ENCODE assay signal across 30 cellular contexts in genomic region chr4:1253831-1254230, GRCh38. TPM values are rescaled to one million over a fixed set of nuclear protein-coding genes. Genes with fewer than 3 reads are reported as not detected.
DNase-seq lines count a peak whose midpoint lies in the region; ATAC-seq, FAIRE-seq and TF ChIP-seq lines count a peak whose summit lies in the region.
"Had no signal": no experiment of that assay in that cellular context is flagged by ENCODE, and none has a peak within 500 bp of the region (broad histone marks: within the 10 kb centered on the region; RNA-seq: fewer than 3 reads in every experiment).

No MANE protein-coding gene starts in this region.

- H3K9me2 ChIP-seq in SK-N-SH, result no peaks in the 10 kb centered on the region

- H3K9ac ChIP-seq in K562 (ENCODE audit: insufficient read depth in 1 of 2, low read depth in 2 of 2, low read length in 2 of 2), result no peak overlapping the region
- no peak overlapping the region for H3K9ac ChIP-seq in SK-N-SH
- H3K9ac ChIP-seq: BLaER1 treated with 17β-estradiol and CSF1 and Interleukin-3, amounts not matched to agents 10 nM and 100 nM had no signal

- H3K4me1 Mint-ChIP-seq in activated T-cell treated with anti-CD3 and anti-CD28 coated beads, Interleukin-2, amount 50 U/mL, for 4 hours (ENCODE audit: low read depth), result peaks cover 72% of the 10 kb centered on the region
- peaks cover 61 to 75% (median 71%) of the 10 kb centered on the region in 3 donors for H3K4me1 Mint-ChIP-seq in T-cell
- H3K4me1 Mint-ChIP-seq in stimulated activated effector memory CD8-positive, alpha-beta T cell treated with anti-CD3 and anti-CD28 coated beads, Interleukin-12 subunit alpha, Interleukin-12 subunit beta, amount 100 ng/mL, for 72 hours, result peaks cover 68% of the 10 kb centered on the region
- H3K4me1 Mint-ChIP-seq: endodermal cell had no signal

- H4K20me1 ChIP-seq in K562 (replicated peaks; ENCODE audit: control insufficient read depth, insufficient read depth, low read length) (no peaks in the 10 kb centered on the region), SK-N-SH (ENCODE audit: insufficient read depth) (no peaks in the 10 kb centered on the region)
- H4K20me1 ChIP-seq: BLaER1 treated with 17β-estradiol and CSF1 and Interleukin-3, amounts not matched to agents 10 nM and 100 nM had no signal

- H3K9me3 ChIP-seq in K562 (replicated peaks; ENCODE audit: control insufficient read depth, insufficient read depth, low read depth, low read length) (peaks cover 8% of the 10 kb centered on the region), SK-N-SH (peaks cover 3% of the 10 kb centered on the region; the same call in 1 of the 2 replicates)
- H3K9me3 ChIP-seq: colonic mucosa, gastrocnemius medialis, testis, uterus had no signal

- H3K9me1 ChIP-seq in K562 (ENCODE audit: control insufficient read depth, insufficient read depth, low read length), result no peaks in the 10 kb centered on the region

- H3K27me3 Mint-ChIP-seq in activated T-cell treated with anti-CD3 and anti-CD28 coated beads, Interleukin-2, amount 50 U/mL, for 4 hours (ENCODE audit: low read depth), result no peaks in the 10 kb centered on the region
- H3K27me3 Mint-ChIP-seq in T-cell, result no peaks in the 10 kb centered on the region
- H3K27me3 Mint-ChIP-seq: naive B cell had no signal

- H3K9me3 Mint-ChIP-seq in activated T-cell treated with anti-CD3 and anti-CD28 coated beads, Interleukin-2, amount 50 U/mL, for 4 hours, result peaks cover 8% of the 10 kb centered on the region
- peaks cover 0 to 9% (median 0%) of the 10 kb centered on the region in 3 donors for H3K9me3 Mint-ChIP-seq in T-cell
- H3K9me3 Mint-ChIP-seq in stimulated activated effector memory CD8-positive, alpha-beta T cell treated with anti-CD3 and anti-CD28 coated beads, Interleukin-12 subunit alpha, Interleukin-12 subunit beta, amount 100 ng/mL, for 72 hours, result no peaks in the 10 kb centered on the region

- no peak for TF ChIP-seq EP300 in K562 (IDR thresholded peaks at IDR 0.05; ENCODE audit: low read length)
- no peak for TF ChIP-seq EP300 in SK-N-SH (IDR thresholded peaks at IDR 0.05; ENCODE audit: borderline replicate concordance in 1 of 2, low read depth in 1 of 2, low read length in 1 of 2)

- H3K4me3 Mint-ChIP-seq in activated T-cell treated with anti-CD3 and anti-CD28 coated beads, Interleukin-2, amount 50 U/mL, for 4 hours, result peak overlapping the region; percentile 40
- H3K4me3 Mint-ChIP-seq in T-cell, result peak overlapping the region; percentile 55 to 92 (median 69)
- peak overlapping the region; percentile 34 for H3K4me3 Mint-ChIP-seq in stimulated activated effector memory CD8-positive, alpha-beta T cell treated with anti-CD3 and anti-CD28 coated beads, Interleukin-12 subunit alpha, Interleukin-12 subunit beta, amount 100 ng/mL, for 72 hours
- H3K4me3 Mint-ChIP-seq: endodermal cell had no signal

- H3K79me2 ChIP-seq in K562 (ENCODE audit: control insufficient read depth, insufficient read depth, low read length) (peaks cover 13% of the 10 kb centered on the region), SK-N-SH (ENCODE audit: insufficient read depth) (peaks cover 11% of the 10 kb centered on the region; the same call in 1 of the 2 replicates)

- peaks cover 4 to 23% of the 10 kb centered on the region in 2 experiments; a peak in 4 of 5 replicates for H3K4me1 ChIP-seq in K562 (replicated peaks in 1 of 2; ENCODE audit: control insufficient read depth in 2 of 2, insufficient read depth in 2 of 2, low read length in 2 of 2)
- peaks cover 0 to 10% of the 10 kb centered on the region in 2 experiments; a peak in 1 of 4 replicates for H3K4me1 ChIP-seq in SK-N-SH (ENCODE audit: control insufficient read depth in 1 of 2, insufficient read depth in 2 of 2, low read depth in 1 of 2, low read length in 1 of 2)

- peaks cover 2 to 4% of the 10 kb centered on the region in 2 experiments; a peak in 2 of 5 replicates for H3K27me3 ChIP-seq in K562 (ENCODE audit: control insufficient read depth in 2 of 2, insufficient read depth in 2 of 2, low read length in 2 of 2)
- no peaks in the 10 kb centered on the region for H3K27me3 ChIP-seq in SK-N-SH (ENCODE audit: insufficient read depth)
- H3K27me3 ChIP-seq: BLaER1 treated with 17β-estradiol and CSF1 and Interleukin-3, amounts not matched to agents 10 nM and 100 nM; colonic mucosa; esophagus squamous epithelium; gastrocnemius medialis; left lung; SJCRH30; testis; uterus had no signal

- intact Hi-C loops in K562 (cut with micrococcal nuclease), result no loop called here

- TF ChIP-seq RAD21 in K562 (CRISPR knock-in tag; conservative IDR thresholded peaks at IDR 0.05 in 1 of 2, IDR thresholded peaks at IDR 0.05 in 1 of 2) (no peak), SK-N-SH (IDR thresholded peaks at IDR 0.05; ENCODE audit: low read length) (no peak)

- H3F3A ChIP-seq in SK-N-SH (replicated peaks; ENCODE audit: insufficient read depth), result no peaks in the 10 kb centered on the region

- H3K36me3 ChIP-seq in K562 (ENCODE audit: control insufficient read depth, insufficient read depth, low read length) (peaks cover 11% of the 10 kb centered on the region; the same call in 1 of the 3 replicates), SK-N-SH (replicated peaks in 1 of 2; ENCODE audit: control insufficient read depth in 1 of 2, insufficient read depth in 2 of 2, low read length in 1 of 2) (peaks cover 0 to 20% of the 10 kb centered on the region in 2 experiments)
- H3K36me3 ChIP-seq: colonic mucosa, gastrocnemius medialis, left lung, SJCRH30, uterus had no signal

- no peak for TF ChIP-seq CTCF in K562 (IDR thresholded peaks at IDR 0.05 in 2 of 3, conservative IDR thresholded peaks at IDR 0.05 in 1 of 3; ENCODE audit: insufficient read depth in 2 of 3, low read depth in 1 of 3, low read length in 3 of 3)
- no peak for TF ChIP-seq CTCF in SK-N-SH (IDR thresholded peaks at IDR 0.05)

- POLR2A ChIA-PET in T-cell (lab: Charles Lee), result interaction anchor here in 1 of 2 donors (0.6 kb wide), 1 partner anchor 620 kb away, joined by 3 read pairs; no protein-coding TSS in a partner anchor
- POLR2A ChIA-PET in K562 (lab: Yijun Ruan, JAX), result no interaction called here
- POLR2A ChIA-PET in SK-N-SH (lab: Yijun Ruan, JAX), result no interaction called here

- DNase-seq in activated T-cell treated with anti-CD3 and anti-CD28 coated beads, Interleukin-2, amount 50 U/mL, for 4 hours, result no peak
- DNase-seq in activated T-cell treated with anti-CD3 and anti-CD28 coated beads, Interleukin-2, amount 50 U/mL, for 48 hours, result no peak
- DNase-seq in T-cell, result peak in 2 of 34 experiments; percentile 15 to 40
- DNase-seq in K562 (ENCODE audit: extremely low read depth in 1 of 4, low spot score in 3 of 4), result no peak
- no peak for DNase-seq in stimulated activated effector memory CD8-positive, alpha-beta T cell treated with anti-CD3 and anti-CD28 coated beads, Interleukin-12 subunit alpha, Interleukin-12 subunit beta, amount 100 ng/mL, for 72 hours (ENCODE audit: low spot score in 2 of 2)
- DNase-seq in DMS79 (lab: John Stamatoyannopoulos, UW), result no peak
- no peak for DNase-seq in SK-N-SH
- DNase-seq in NCI-H510A treated with DMSO at 0.1 percent for 48 hours (lab: John Stamatoyannopoulos, UW), result no peak
- DNase-seq: ACHN; activated CD4-positive, alpha-beta T cell treated with anti-CD3 and anti-CD28 coated beads for 48 hours; amniotic stem cell; colonic mucosa; endodermal cell; esophagus squamous epithelium; gastrocnemius medialis; HCEC 1CT; hippocampal formation; left lung; mesendoderm; naive B cell; NCI-H1092 treated with DMSO at 0.1 percent for 48 hours; NCI-H187 treated with DMSO at 0.1 percent for 48 hours; NCI-H526; SJCRH30; testis; uterus had no signal

- H2AFZ ChIP-seq in K562 (ENCODE audit: low read depth, low read length) (no peak overlapping the region), SK-N-SH (ENCODE audit: low read depth) (no peak overlapping the region)

- peaks cover 6% of the 10 kb centered on the region for H3K36me3 Mint-ChIP-seq in activated T-cell treated with anti-CD3 and anti-CD28 coated beads, Interleukin-2, amount 50 U/mL, for 4 hours (ENCODE audit: insufficient read depth)
- H3K36me3 Mint-ChIP-seq in T-cell, result no peaks in the 10 kb centered on the region
- peaks cover 24% of the 10 kb centered on the region for H3K36me3 Mint-ChIP-seq in stimulated activated effector memory CD8-positive, alpha-beta T cell treated with anti-CD3 and anti-CD28 coated beads, Interleukin-12 subunit alpha, Interleukin-12 subunit beta, amount 100 ng/mL, for 72 hours
- H3K36me3 Mint-ChIP-seq: naive B cell had no signal

- BruUV-seq in K562 (replicated peaks; lab: Mats Ljungman, UMichigan), result no TSS peak

- H3K27ac ChIP-seq in K562 (ENCODE audit: extremely low read depth, low read depth, low read length) (no peak overlapping the region), SK-N-SH (ENCODE audit: low read depth in 2 of 2, low read length in 1 of 2) (no peak overlapping the region)
- H3K27ac ChIP-seq: BLaER1 treated with 17β-estradiol and CSF1 and Interleukin-3, amounts not matched to agents 10 nM and 100 nM; colonic mucosa; esophagus squamous epithelium; gastrocnemius medialis; HL-60; left lung; SJCRH30; testis; uterus had no signal

- no peak for TF ChIP-seq POLR2A in K562 (conservative IDR thresholded peaks at IDR 0.05)

- no peak for FAIRE-seq in K562 (lab: Jason Lieb, UNC)

- ATAC-seq in activated T-cell treated with anti-CD3 and anti-CD28 coated beads, Interleukin-2, amount 50 U/mL, for 4 hours, result no peak
- ATAC-seq in T-cell (replicated peaks in 1 of 4) (no peak), K562 (no peak)
- ATAC-seq in stimulated activated effector memory CD8-positive, alpha-beta T cell treated with anti-CD3 and anti-CD28 coated beads, Interleukin-12 subunit alpha, Interleukin-12 subunit beta, amount 100 ng/mL, for 72 hours, result no peak
- ATAC-seq: gastrocnemius medialis, left lung, Panc1 had no signal

- H3K4me2 ChIP-seq in K562 (ENCODE audit: insufficient read depth, low read length) (no peak overlapping the region), SK-N-SH (no peak overlapping the region)
- H3K4me2 ChIP-seq: BLaER1 treated with 17β-estradiol and CSF1 and Interleukin-3, amounts not matched to agents 10 nM and 100 nM had no signal

- H3K27ac Mint-ChIP-seq in T-cell, result peak overlapping the region; percentile 95 to 98
- H3K27ac Mint-ChIP-seq in stimulated activated effector memory CD8-positive, alpha-beta T cell treated with anti-CD3 and anti-CD28 coated beads, Interleukin-12 subunit alpha, Interleukin-12 subunit beta, amount 100 ng/mL, for 72 hours, result peak overlapping the region; percentile 92
- H3K27ac Mint-ChIP-seq: endodermal cell had no signal

- WGBS in K562 (ENCODE audit: insufficient coverage, low coverage, missing lambda C conversion rate), result 63% methylated on average over 5 of the region's 5 CpGs
- 95% methylated on average over 5 of the region's 5 CpGs for WGBS in SK-N-SH (ENCODE audit: low lambda C conversion rate)

- in situ Hi-C loops in K562 (cut with MboI), result no loop called here

- no peak overlapping the region for H3K4me3 ChIP-seq in K562
- H3K4me3 ChIP-seq in SK-N-SH (ENCODE audit: low read depth in 2 of 2, low read length in 1 of 2), result no peak overlapping the region
- H3K4me3 ChIP-seq: colonic mucosa, esophagus squamous epithelium, gastrocnemius medialis, left lung, SJCRH30, skin epidermis, testis, uterus had no signal

- CTCF ChIA-PET in T-cell (lab: Charles Lee), result interaction anchor here in 1 of 2 donors (0.6 kb wide), 1 partner anchor 70 kb away, joined by 3 read pairs; no protein-coding TSS in a partner anchor
- CTCF ChIA-PET in K562 (lab: Yijun Ruan, JAX; ENCODE audit: low intra/inter-chr PET ratio), result no interaction called here
- CTCF ChIA-PET in SK-N-SH (lab: Yijun Ruan, JAX), result interaction anchor here (2.0 kb wide), 1 partner anchor 14 kb away, joined by 5 read pairs; no protein-coding TSS in a partner anchor

RNA-seq across cellular contexts. Expression of gene CTBP1, which starts 4.9 kb away (rescaled TPM):
- total RNA-seq in activated T-cell treated with anti-CD3 and anti-CD28 coated beads, Interleukin-2, amount 50 U/mL, for 4 hours, result 100 to 1,000 TPM; 166 to 186 (median 177) TPM
- total RNA-seq in T-cell (100 to 1,000 TPM; 185 to 232 (median 207) TPM), K562 (2014; rRNA removed) (162 and 230 TPM in 2 replicates), K562 (2014; rRNA removed; fragmentation: Illumina TruSeq; extraction: Trizol) (27.2 and 30.4 TPM in 2 replicates), K562 (2015; rRNA removed; fragmentation: Illumina TruSeq; extraction: Trizol) (67.9 and 70.4 TPM in 2 replicates), K562 (2021) (134 and 148 TPM in 2 replicates)
- 63.5 and 142 TPM in 2 replicates for total RNA-seq in K562 (2011; cell fraction: chromatin; rRNA removed; ENCODE audit: low replicate concordance)
- total RNA-seq in K562 (2011; cell fraction: nucleolus; rRNA removed), result 94.5 and 102 TPM in 2 replicates
- 48.0 and 62.1 TPM in 2 replicates for total RNA-seq in K562 (2011; cell fraction: nucleoplasm; rRNA removed)
- polyA plus RNA-seq in K562 (2011; rRNA removed) (68.2 and 72.3 TPM in 2 replicates), K562 (2014; fragmentation: Illumina TruSeq; extraction: Trizol) (64.0 and 116 TPM in 2 replicates), K562 (2014; fragmentation: Nextera tagmentation; extraction: Ambion mirVana) (10 to 100 TPM; 14.5 to 20.0 TPM), K562 (2014; rRNA removed) (111 and 118 TPM in 2 replicates), SK-N-SH (2012; rRNA removed) (158 and 183 TPM in 2 replicates)
- 113 and 437 TPM in 2 replicates for polyA plus RNA-seq in K562 (2011; cell fraction: cytosol; rRNA removed)
- polyA plus RNA-seq in K562 (2011; cell fraction: nucleus; rRNA removed), result 168 and 330 TPM in 2 replicates
- 113 and 126 TPM in 2 replicates for polyA plus RNA-seq in K562 (2012)
- 33.8 and 54.2 TPM in 2 replicates for polyA minus RNA-seq in K562 (2011; rRNA and poly(A)+ RNA removed)
- polyA minus RNA-seq in K562 (2011; cell fraction: cytosol; rRNA and poly(A)+ RNA removed), result 135 and 154 TPM in 2 replicates
- polyA minus RNA-seq in K562 (2011; cell fraction: nucleus; rRNA and poly(A)+ RNA removed), result 39.7 and 56.8 TPM in 2 replicates
- 73.8 and 122 TPM in 2 replicates for polyA plus RNA-seq in SK-N-SH (2012; cell fraction: cytosol; rRNA removed)
- polyA plus RNA-seq in SK-N-SH (2012; cell fraction: nucleus; rRNA removed), result 419 and 467 TPM in 2 replicates

RNA-seq across cellular contexts. Expression of gene MAEA, which starts 35.9 kb away (rescaled TPM):
- total RNA-seq in activated T-cell treated with anti-CD3 and anti-CD28 coated beads, Interleukin-2, amount 50 U/mL, for 4 hours, result 10 to 100 TPM; 61.9 to 66.9 (median 65.3) TPM
- total RNA-seq in T-cell (100 to 1,000 TPM in 2 of 5 donors, 10 to 100 TPM in 3; 62.3 to 114 (median 87.2) TPM), K562 (2014; rRNA removed) (63.2 and 104 TPM in 2 replicates), K562 (2014; rRNA removed; fragmentation: Illumina TruSeq; extraction: Trizol) (18.7 and 20.5 TPM in 2 replicates), K562 (2015; rRNA removed; fragmentation: Illumina TruSeq; extraction: Trizol) (45.0 and 48.7 TPM in 2 replicates), K562 (2021) (84.4 and 86.5 TPM in 2 replicates)
- total RNA-seq in K562 (2011; cell fraction: chromatin; rRNA removed; ENCODE audit: low replicate concordance), result 97.9 and 170 TPM in 2 replicates
- total RNA-seq in K562 (2011; cell fraction: nucleolus; rRNA removed), result 114 and 125 TPM in 2 replicates
- 91.9 and 96.7 TPM in 2 replicates for total RNA-seq in K562 (2011; cell fraction: nucleoplasm; rRNA removed)
- polyA plus RNA-seq in K562 (2011; rRNA removed) (59.3 and 60.8 TPM in 2 replicates), K562 (2014; fragmentation: Illumina TruSeq; extraction: Trizol) (34.3 and 57.0 TPM in 2 replicates), K562 (2014; fragmentation: Nextera tagmentation; extraction: Ambion mirVana) (1 to 10 TPM; 2.1 to 4.7 TPM), K562 (2014; rRNA removed) (72.5 and 74.7 TPM in 2 replicates), SK-N-SH (2012; rRNA removed) (123 and 128 TPM in 2 replicates)
- 74.2 and 137 TPM in 2 replicates for polyA plus RNA-seq in K562 (2011; cell fraction: cytosol; rRNA removed)
- 133 and 220 TPM in 2 replicates for polyA plus RNA-seq in K562 (2011; cell fraction: nucleus; rRNA removed)
- polyA plus RNA-seq in K562 (2012), result 70.1 and 73.0 TPM in 2 replicates
- 25.7 and 39.9 TPM in 2 replicates for polyA minus RNA-seq in K562 (2011; rRNA and poly(A)+ RNA removed)
- polyA minus RNA-seq in K562 (2011; cell fraction: cytosol; rRNA and poly(A)+ RNA removed), result 62.0 and 64.6 TPM in 2 replicates
- 51.3 and 58.3 TPM in 2 replicates for polyA minus RNA-seq in K562 (2011; cell fraction: nucleus; rRNA and poly(A)+ RNA removed)
- 64.4 and 85.4 TPM in 2 replicates for polyA plus RNA-seq in SK-N-SH (2012; cell fraction: cytosol; rRNA removed)
- polyA plus RNA-seq in SK-N-SH (2012; cell fraction: nucleus; rRNA removed), result 196 and 274 TPM in 2 replicates
